Comparison of ENCODE assay signal across 24 cellular contexts in genomic region chr20:47963022-47963421, GRCh38.
DNase-seq lines count a peak whose midpoint lies in the region; ATAC-seq, FAIRE-seq and TF ChIP-seq lines count a peak whose summit lies in the region.
"Had no signal": no experiment of that assay in that cellular context is flagged by ENCODE, and none has a peak within 500 bp of the region (broad histone marks: within the 10 kb centered on the region; RNA-seq: fewer than 3 reads in every experiment).

No MANE protein-coding gene starts in this region.

- ATAC-seq in HepG2: no peak
- no peak for ATAC-seq in right lobe of liver
- ATAC-seq in SK-N-SH treated with all-trans-retinoic acid at 6 μM for 48 hours: no peak; the same call in 2 of the 3 replicates
- no peak for ATAC-seq in activated naive CD8-positive, alpha-beta T cell treated with anti-CD3 and anti-CD28 coated beads, Interleukin-2, amount 50 U/mL, for 24 hours
- ATAC-seq: A549 had no signal

- CTCF ChIA-PET in HepG2 (lab: Yijun Ruan, JAX; ENCODE audit: low intra/inter-chr PET ratio, low total read pairs): no interaction called here

- TF ChIP-seq CTCF in HepG2 (CRISPR knock-in tag; IDR thresholded peaks at IDR 0.05) (no peak), right lobe of liver (IDR thresholded peaks at IDR 0.05) (no peak), parathyroid adenoma (IDR thresholded peaks at IDR 0.05) (no peak)

- TF ChIP-seq POLR2A in HepG2 (IDR thresholded peaks at IDR 0.05; ENCODE audit: insufficient read depth in 1 of 2, low read depth in 2 of 2, low read length in 2 of 2): no peak
- TF ChIP-seq POLR2A in right lobe of liver (IDR thresholded peaks at IDR 0.05): no peak

- H3K36me3 Mint-ChIP-seq in activated naive CD8-positive, alpha-beta T cell treated with anti-CD3 and anti-CD28 coated beads, Interleukin-2, amount 50 U/mL, for 24 hours (ENCODE audit: low read depth): no peaks in the 10 kb centered on the region
- H3K36me3 Mint-ChIP-seq: CD4-positive, alpha-beta memory T cell had no signal

- no peak overlapping the region for H3K4me2 ChIP-seq in HepG2 (ENCODE audit: low read depth, low read length)
- no peak overlapping the region for H3K4me2 ChIP-seq in parathyroid adenoma (ENCODE audit: low read length)
- H3K4me2 ChIP-seq: A549 had no signal

- H3K4me1 Mint-ChIP-seq in activated naive CD8-positive, alpha-beta T cell treated with anti-CD3 and anti-CD28 coated beads, Interleukin-2, amount 50 U/mL, for 24 hours: no peaks in the 10 kb centered on the region
- H3K4me1 Mint-ChIP-seq: CD4-positive, alpha-beta memory T cell had no signal

- H3K4me1 ChIP-seq in HepG2 (ENCODE audit: insufficient read depth, low read length): peaks cover 19% of the 10 kb centered on the region
- no peaks in the 10 kb centered on the region for H3K4me1 ChIP-seq in right lobe of liver
- H3K4me1 ChIP-seq in parathyroid adenoma: peaks cover 8% of the 10 kb centered on the region

- intact Hi-C loops in HepG2 (cut with micrococcal nuclease; ENCODE audit: unreplicated experiment): no loop called here
- intact Hi-C loops in right lobe of liver (cut with DNase I): no loop called here

- no peak overlapping the region for H3K9ac ChIP-seq in HepG2 (ENCODE audit: insufficient read depth, low read depth, low read length)
- no peak overlapping the region for H3K9ac ChIP-seq in parathyroid adenoma
- H3K9ac ChIP-seq: GM23248 had no signal

- H3K9me3 Mint-ChIP-seq in activated naive CD8-positive, alpha-beta T cell treated with anti-CD3 and anti-CD28 coated beads, Interleukin-2, amount 50 U/mL, for 24 hours: no peaks in the 10 kb centered on the region
- H3K9me3 Mint-ChIP-seq: CD4-positive, alpha-beta memory T cell had no signal

- H2AFZ ChIP-seq in HepG2 (ENCODE audit: low read length) (no peak overlapping the region), parathyroid adenoma (peak overlapping the region; percentile 39)
- H2AFZ ChIP-seq: GM23248 had no signal

- no TSS peak for BruUV-seq in HepG2 (replicated peaks; lab: Mats Ljungman, UMichigan)

- DNase-seq in HepG2 (ENCODE audit: low spot score) (no peak), right lobe of liver (no peak), NCI-H526 treated with DMSO at 0.1 percent for 48 hours (lab: John Stamatoyannopoulos, UW) (peak; percentile 4), NOMO-1 treated with dmso at 0.1 percent for 144 hours (lab: John Stamatoyannopoulos, UW; ENCODE audit: unreplicated experiment) (no peak)
- DNase-seq in activated naive CD8-positive, alpha-beta T cell treated with anti-CD3 and anti-CD28 coated beads, Interleukin-2, amount 50 U/mL, for 24 hours: no peak
- DNase-seq: 8988T; ACHN; AML-193; C1 segment of cervical spinal cord; Calu3; CD4-positive, alpha-beta memory T cell; COR-L47; DMS53; DMS79 treated with DMSO at 0.1 percent for 48 hours; GF-D8; GM23248; H7; HCEC 1CT had no signal

- H3K27ac ChIP-seq in HepG2 (ENCODE audit: extremely low read length, insufficient read depth, low read length): no peak overlapping the region
- no peak overlapping the region for H3K27ac ChIP-seq in right lobe of liver
- no peak overlapping the region for H3K27ac ChIP-seq in parathyroid adenoma
- H3K27ac ChIP-seq: A549, GM23248 had no signal

- peaks cover 3% of the 10 kb centered on the region for H3K27me3 Mint-ChIP-seq in activated naive CD8-positive, alpha-beta T cell treated with anti-CD3 and anti-CD28 coated beads, Interleukin-2, amount 50 U/mL, for 24 hours

- no peak overlapping the region for H3K4me3 ChIP-seq in HepG2 (replicated peaks in 1 of 3; ENCODE audit: insufficient read depth in 1 of 3, low read depth in 2 of 3, low read length in 3 of 3)
- H3K4me3 ChIP-seq in right lobe of liver: no peak overlapping the region
- no peak overlapping the region for H3K4me3 ChIP-seq in parathyroid adenoma (ENCODE audit: low read depth, low read length)
- H3K4me3 ChIP-seq: A549, GM23248 had no signal

- POLR2A ChIA-PET in HepG2 (lab: Yijun Ruan, JAX): interaction anchor here (1.5 kb wide), 1 partner anchor 11 kb away, joined by 3 read pairs; no protein-coding TSS in a partner anchor

- H4K20me1 ChIP-seq in HepG2 (ENCODE audit: insufficient read depth, low read length): no peaks in the 10 kb centered on the region

- no peak overlapping the region for H3K27ac Mint-ChIP-seq in activated naive CD8-positive, alpha-beta T cell treated with anti-CD3 and anti-CD28 coated beads, Interleukin-2, amount 50 U/mL, for 24 hours
- H3K27ac Mint-ChIP-seq: CD4-positive, alpha-beta memory T cell had no signal

- H3K4me3 Mint-ChIP-seq in activated naive CD8-positive, alpha-beta T cell treated with anti-CD3 and anti-CD28 coated beads, Interleukin-2, amount 50 U/mL, for 24 hours: no peak overlapping the region
- H3K4me3 Mint-ChIP-seq: CD4-positive, alpha-beta memory T cell had no signal

- no peak for TF ChIP-seq RAD21 in HepG2 (CRISPR knock-in tag; IDR thresholded peaks at IDR 0.05)

- H3K9me3 ChIP-seq in HepG2 (ENCODE audit: low read length) (no peaks in the 10 kb centered on the region), right lobe of liver (no peaks in the 10 kb centered on the region), parathyroid adenoma (ENCODE audit: control insufficient read depth, low read length) (no peaks in the 10 kb centered on the region)
- H3K9me3 ChIP-seq: A549 had no signal

- in situ Hi-C loops in HepG2 (cut with HindIII; ENCODE audit: extremely low pct_ligation_motif_present, low pct_unique_long_range_greater_than_20kb): no loop called here

- H3K36me3 ChIP-seq in HepG2 (replicated peaks in 1 of 2; ENCODE audit: control insufficient read depth in 1 of 2, insufficient read depth in 2 of 2, low read length in 2 of 2) (no peaks in the 10 kb centered on the region), right lobe of liver (no peaks in the 10 kb centered on the region), parathyroid adenoma (ENCODE audit: control insufficient read depth, insufficient read depth, low read length) (no peaks in the 10 kb centered on the region)

- H3K79me2 ChIP-seq in HepG2 (ENCODE audit: insufficient read depth, low read length): no peaks in the 10 kb centered on the region
- H3K79me2 ChIP-seq in parathyroid adenoma: no peaks in the 10 kb centered on the region

- no peak for TF ChIP-seq EP300 in HepG2 (IDR thresholded peaks at IDR 0.05; ENCODE audit: low read depth in 2 of 2, low read length in 2 of 2)
- no peak for TF ChIP-seq EP300 in HepG2 (CRISPR knock-in tag; IDR thresholded peaks at IDR 0.05; ENCODE audit: borderline replicate concordance)

- no peak for FAIRE-seq in HepG2 (lab: Jason Lieb, UNC)
- FAIRE-seq: A549, GM12891, GM18507, H1 had no signal

- H3K27me3 ChIP-seq in HepG2 (ENCODE audit: control insufficient read depth in 1 of 2, insufficient read depth in 2 of 2, low read length in 2 of 2) (peaks cover 2 to 18% of the 10 kb centered on the region in 2 experiments; a peak in 2 of 5 replicates), right lobe of liver (no peaks in the 10 kb centered on the region), parathyroid adenoma (ENCODE audit: control insufficient read depth, insufficient read depth, low read length) (no peaks in the 10 kb centered on the region)

- 31% methylated on average over 8 of the region's 8 CpGs for WGBS in HepG2 (ENCODE audit: low lambda C conversion rate)
- WGBS in right lobe of liver (ENCODE audit: insufficient coverage, low coverage, low lambda C conversion rate, missing lambda C conversion rate): 37% methylated on average over 4 of the region's 8 CpGs

TF ChIP-seq in HepG2, 621 proteins besides CTCF, POLR2A, EP300 and RAD21:
- peak; percentile 53 for TF ChIP-seq PCBP2 (optimal IDR thresholded peaks at IDR 0.05; ENCODE audit: low read depth, low read length, poor library complexity, severe bottlenecking)
- TF ChIP-seq RFX3 (CRISPR knock-in tag; IDR thresholded peaks at IDR 0.05): no peak

TF ChIP-seq in SK-N-SH treated with all-trans-retinoic acid at 6 μM for 48 hours, 23 proteins besides CTCF, POLR2A, EP300 and RAD21:
- TF ChIP-seq TCF4 (CRISPR knock-in tag; IDR thresholded peaks at IDR 0.05; ENCODE audit: borderline replicate concordance) (peak; percentile 31; the same call in 1 of the 2 replicates), TSHZ2 (CRISPR knock-in tag; IDR thresholded peaks at IDR 0.05) (no peak)
